Comparison of ENCODE assay signal across 15 cellular contexts in the genomic region with DNA sequence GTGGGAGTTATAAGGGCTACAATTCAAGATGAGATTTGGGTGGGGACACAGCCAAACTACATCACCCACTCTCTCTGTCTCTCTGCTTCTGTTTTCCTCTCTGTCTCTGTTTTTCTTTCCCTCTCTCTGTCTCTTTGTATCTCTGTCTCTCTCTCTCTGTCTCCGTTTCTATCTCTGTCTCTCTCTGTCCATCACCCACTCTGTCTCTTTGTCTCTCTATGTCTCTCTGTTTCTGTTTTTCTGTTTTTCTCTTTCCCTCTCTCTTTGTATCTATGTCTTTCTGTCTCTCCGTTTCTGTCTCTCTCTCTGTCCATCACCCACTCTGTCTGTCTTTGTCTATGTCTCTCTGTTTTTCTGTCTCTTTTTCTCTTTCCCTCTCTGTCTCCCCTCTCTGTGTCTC. TPM values are rescaled to one million over a fixed set of nuclear protein-coding genes. Genes with fewer than 3 reads are reported as not detected.
"Had no signal": no experiment of that assay in that cellular context is flagged by ENCODE, and none has a peak within 500 bp of the region (broad histone marks: within the 10 kb centered on the region; RNA-seq: fewer than 3 reads in every experiment).

No MANE protein-coding gene starts in this region.

- H3K4me3 Mint-ChIP-seq: activated CD4-positive, alpha-beta memory T cell treated with anti-CD3 and anti-CD28 coated beads for 36 hours; neural progenitor cell had no signal

- DNase-seq: activated CD4-positive, CD25-positive, alpha-beta regulatory T cell treated with anti-CD3 and anti-CD28 coated beads, Interleukin-2, amount 50 U/mL, for 72 hours; activated gamma-delta T cell treated with Interleukin-2 at 50 U/mL for 16 hours; adrenal gland; effector CD8-positive, alpha-beta T cell; left ventricle myocardium inferior; SHP77; stimulated activated CD4-positive, alpha-beta T cell treated with anti-CD3 and anti-CD28 coated beads, Interleukin-4, amount 100 ng/mL, for 1 hour had no signal

- H3K27ac Mint-ChIP-seq: activated CD4-positive, alpha-beta memory T cell treated with anti-CD3 and anti-CD28 coated beads for 36 hours; neural progenitor cell had no signal

- H3K4me3 ChIP-seq: adrenal gland, coronary artery, left ventricle myocardium inferior, neural progenitor cell, pancreas, tibial nerve had no signal

- ATAC-seq: pancreas had no signal

- H3K27me3 Mint-ChIP-seq: activated CD4-positive, alpha-beta memory T cell treated with anti-CD3 and anti-CD28 coated beads for 36 hours had no signal

- H3K27ac ChIP-seq: adrenal gland, coronary artery, left ventricle myocardium inferior, neural progenitor cell, pancreas, tibial nerve had no signal

- H3K36me3 ChIP-seq: adrenal gland, neural progenitor cell had no signal

- H3K9me3 ChIP-seq: pancreas had no signal

- H3K27me3 ChIP-seq: adrenal gland, neural progenitor cell, pancreas, tibial nerve had no signal

- H3K4me1 Mint-ChIP-seq: neural progenitor cell had no signal

- H3K4me1 ChIP-seq: adrenal gland, left ventricle myocardium inferior, neural progenitor cell, pancreas, tibial nerve had no signal

RNA-seq across cellular contexts. Expression of a gene that starts 25.3 kb away (rescaled TPM):
- total RNA-seq: epithelial cell of proximal tubule, renal cortical epithelial cell had no signal
- polyA plus RNA-seq: keratinocyte had no signal
